Comparison of ENCODE assay signal across 36 cellular contexts in the genomic region with DNA sequence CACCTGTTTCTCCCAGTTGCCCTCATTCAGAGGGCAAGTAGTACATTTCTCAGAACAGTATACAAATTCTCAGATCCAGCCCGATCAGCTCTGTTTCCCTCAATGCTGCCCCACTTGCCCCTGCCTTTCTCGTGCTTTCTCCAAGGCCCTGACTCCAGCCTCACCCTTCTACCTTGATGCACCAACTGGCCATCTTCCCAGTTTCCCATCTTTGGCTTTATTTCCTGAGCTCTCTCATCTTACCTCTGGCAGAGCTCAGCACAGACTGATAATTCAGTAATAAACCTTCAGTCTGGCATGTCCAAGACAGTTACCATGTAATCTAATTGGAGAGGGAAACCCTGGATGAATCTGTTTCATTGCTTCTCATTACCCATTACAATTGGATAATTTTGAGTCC.
"Had no signal": no experiment of that assay in that cellular context is flagged by ENCODE, and none has a peak within 500 bp of the region (broad histone marks: within the 10 kb centered on the region; RNA-seq: fewer than 3 reads in every experiment).

No MANE protein-coding gene starts in this region.

- H3K36me3 ChIP-seq: adrenal gland, ascending aorta, brain microvascular endothelial cell, breast epithelium, cardiac muscle cell had no signal

- H3K27me3 Mint-ChIP-seq: activated naive CD4-positive, alpha-beta T cell treated with anti-CD3 and anti-CD28 coated beads, Interleukin-2, amount 10 ng/mL, durations not matched to agents 7 days and 5 days; activated naive CD4-positive, alpha-beta T cell treated with anti-CD3 and anti-CD28 coated beads, Interleukin-2, amount 50 U/mL, for 24 hours; activated naive CD8-positive, alpha-beta T cell treated with anti-CD3 and anti-CD28 coated beads, Interleukin-2, amount 10 ng/mL, durations not matched to agents 7 days and 5 days had no signal

- H3K4me3 ChIP-seq: adrenal gland, ascending aorta, body of pancreas, breast epithelium, cardiac muscle cell had no signal

- H3K4me3 Mint-ChIP-seq: activated naive CD4-positive, alpha-beta T cell treated with anti-CD3 and anti-CD28 coated beads for 36 hours; activated naive CD4-positive, alpha-beta T cell treated with anti-CD3 and anti-CD28 coated beads, Interleukin-2, amount 10 ng/mL, durations not matched to agents 7 days and 5 days; activated naive CD4-positive, alpha-beta T cell treated with anti-CD3 and anti-CD28 coated beads, Interleukin-2, amount 50 U/mL, for 24 hours; activated naive CD8-positive, alpha-beta T cell; activated naive CD8-positive, alpha-beta T cell treated with anti-CD3 and anti-CD28 coated beads for 36 hours; activated naive CD8-positive, alpha-beta T cell treated with anti-CD3 and anti-CD28 coated beads, Interleukin-2, amount 10 ng/mL, durations not matched to agents 7 days and 5 days; activated naive CD8-positive, alpha-beta T cell treated with anti-CD3 and anti-CD28 coated beads, Interleukin-2, amount 50 U/mL, for 24 hours; activated T-cell treated with anti-CD3 and anti-CD28 coated beads, Interleukin-2, amount 50 U/mL, for 24 hours; activated T-cell treated with anti-CD3 and anti-CD28 coated beads, Interleukin-2, amount 50 U/mL, for 4 hours; activated T-cell treated with anti-CD3 and anti-CD28 coated beads, Interleukin-2, amount 50 U/mL, for 72 hours; activated T-helper 1 cell treated with anti-CD3 and anti-CD28 coated beads, Interleukin-12 subunit alpha, Interleukin-12 subunit beta, Interleukin-2, Interleukin-4 antibody, amounts not matched to agents 30 ng/mL and 10 ng/mL and 1 ng/mL, durations not matched to agents 14 hours and 24 hours and 36 hours; activated T-helper 17 cell treated with anti-CD3 and anti-CD28 coated beads, Interleukin-2, amount 50 U/mL, for 72 hours; brain; central memory CD8-positive, alpha-beta T cell had no signal

- H3K9me3 Mint-ChIP-seq: activated naive CD4-positive, alpha-beta T cell treated with anti-CD3 and anti-CD28 coated beads for 36 hours; activated naive CD4-positive, alpha-beta T cell treated with anti-CD3 and anti-CD28 coated beads, Interleukin-2, amount 10 ng/mL, durations not matched to agents 7 days and 5 days; activated naive CD4-positive, alpha-beta T cell treated with anti-CD3 and anti-CD28 coated beads, Interleukin-2, amount 50 U/mL, for 24 hours; activated naive CD8-positive, alpha-beta T cell treated with anti-CD3 and anti-CD28 coated beads for 36 hours; activated naive CD8-positive, alpha-beta T cell treated with anti-CD3 and anti-CD28 coated beads, Interleukin-2, amount 10 ng/mL, durations not matched to agents 7 days and 5 days; activated T-cell treated with anti-CD3 and anti-CD28 coated beads, Interleukin-2, amount 50 U/mL, for 24 hours; activated T-cell treated with anti-CD3 and anti-CD28 coated beads, Interleukin-2, amount 50 U/mL, for 4 hours; activated T-helper 1 cell treated with anti-CD3 and anti-CD28 coated beads, Interleukin-12 subunit alpha, Interleukin-12 subunit beta, Interleukin-2, Interleukin-4 antibody, amounts not matched to agents 30 ng/mL and 10 ng/mL and 1 ng/mL, durations not matched to agents 14 hours and 24 hours and 36 hours had no signal

- DNase-seq: activated effector memory CD4-positive, alpha-beta T cell treated with anti-CD3 and anti-CD28 coated beads, Interleukin-2, amount 50 U/mL, for 16 hours; activated effector memory CD4-positive, alpha-beta T cell treated with Interleukin-2 at 50 U/mL for 16 hours; activated gamma-delta T cell; activated gamma-delta T cell treated with Interleukin-2 at 50 U/mL for 16 hours; activated naive CD4-positive, alpha-beta T cell; activated naive CD4-positive, alpha-beta T cell treated with anti-CD3 and anti-CD28 coated beads for 36 hours; activated naive CD4-positive, alpha-beta T cell treated with anti-CD3 and anti-CD28 coated beads, Interleukin-2, amount 10 ng/mL, durations not matched to agents 7 days and 5 days; activated naive CD4-positive, alpha-beta T cell treated with anti-CD3 and anti-CD28 coated beads, Interleukin-2, amount 50 U/mL, for 16 hours; activated naive CD4-positive, alpha-beta T cell treated with Interleukin-2 at 50 U/mL for 16 hours; activated naive CD8-positive, alpha-beta T cell treated with anti-CD3 and anti-CD28 coated beads for 36 hours; activated naive CD8-positive, alpha-beta T cell treated with anti-CD3 and anti-CD28 coated beads, Interleukin-2, amount 10 ng/mL, durations not matched to agents 7 days and 5 days; activated naive CD8-positive, alpha-beta T cell treated with anti-CD3 and anti-CD28 coated beads, Interleukin-2, amount 50 U/mL, for 24 hours; activated T-cell treated with anti-CD3 and anti-CD28 coated beads, Interleukin-2, amount 50 U/mL, for 1 hour; activated T-cell treated with anti-CD3 and anti-CD28 coated beads, Interleukin-2, amount 50 U/mL, for 24 hours; activated T-cell treated with anti-CD3 and anti-CD28 coated beads, Interleukin-2, amount 50 U/mL, for 4 hours; activated T-cell treated with anti-CD3 and anti-CD28 coated beads, Interleukin-2, amount 50 U/mL, for 48 hours; activated T-cell treated with anti-CD3 and anti-CD28 coated beads, Interleukin-2, amount 50 U/mL, for 72 hours; amniotic stem cell; anterior cingulate cortex; aorta; body of pancreas; brain microvascular endothelial cell; caudate nucleus; central memory CD4-positive, alpha-beta T cell; cerebellar nuclear complex had no signal

- H3K36me3 Mint-ChIP-seq: activated naive CD4-positive, alpha-beta T cell treated with anti-CD3 and anti-CD28 coated beads, Interleukin-2, amount 10 ng/mL, durations not matched to agents 7 days and 5 days; activated naive CD4-positive, alpha-beta T cell treated with anti-CD3 and anti-CD28 coated beads, Interleukin-2, amount 50 U/mL, for 24 hours; activated naive CD4-positive, alpha-beta T cell treated with anti-CD3 and anti-CD28 coated beads, Interleukin-2, amount 50 U/mL, for 72 hours; activated naive CD8-positive, alpha-beta T cell; activated naive CD8-positive, alpha-beta T cell treated with anti-CD3 and anti-CD28 coated beads for 36 hours; activated naive CD8-positive, alpha-beta T cell treated with anti-CD3 and anti-CD28 coated beads, Interleukin-2, amount 10 ng/mL, durations not matched to agents 7 days and 5 days; brain had no signal

- H3K4me1 Mint-ChIP-seq: activated naive CD4-positive, alpha-beta T cell treated with anti-CD3 and anti-CD28 coated beads, Interleukin-2, amount 10 ng/mL, durations not matched to agents 7 days and 5 days; activated naive CD4-positive, alpha-beta T cell treated with anti-CD3 and anti-CD28 coated beads, Interleukin-2, amount 50 U/mL, for 24 hours; activated naive CD8-positive, alpha-beta T cell treated with anti-CD3 and anti-CD28 coated beads for 36 hours; activated naive CD8-positive, alpha-beta T cell treated with anti-CD3 and anti-CD28 coated beads, Interleukin-2, amount 10 ng/mL, durations not matched to agents 7 days and 5 days; activated naive CD8-positive, alpha-beta T cell treated with anti-CD3 and anti-CD28 coated beads, Interleukin-2, amount 50 U/mL, for 24 hours; activated T-helper 17 cell treated with anti-CD3 and anti-CD28 coated beads, Interleukin-2, amount 50 U/mL, for 72 hours; central memory CD8-positive, alpha-beta T cell had no signal

- H3K27ac Mint-ChIP-seq: activated naive CD4-positive, alpha-beta T cell treated with anti-CD3 and anti-CD28 coated beads for 36 hours; activated naive CD4-positive, alpha-beta T cell treated with anti-CD3 and anti-CD28 coated beads, Interleukin-2, amount 10 ng/mL, durations not matched to agents 7 days and 5 days; activated naive CD4-positive, alpha-beta T cell treated with anti-CD3 and anti-CD28 coated beads, Interleukin-2, amount 50 U/mL, for 24 hours; activated naive CD4-positive, alpha-beta T cell treated with anti-CD3 and anti-CD28 coated beads, Interleukin-2, amount 50 U/mL, for 72 hours; activated naive CD8-positive, alpha-beta T cell; activated naive CD8-positive, alpha-beta T cell treated with anti-CD3 and anti-CD28 coated beads for 36 hours; activated naive CD8-positive, alpha-beta T cell treated with anti-CD3 and anti-CD28 coated beads, Interleukin-2, amount 10 ng/mL, durations not matched to agents 7 days and 5 days; activated naive CD8-positive, alpha-beta T cell treated with anti-CD3 and anti-CD28 coated beads, Interleukin-2, amount 50 U/mL, for 24 hours; activated T-cell treated with anti-CD3 and anti-CD28 coated beads, Interleukin-2, amount 50 U/mL, for 24 hours; activated T-cell treated with anti-CD3 and anti-CD28 coated beads, Interleukin-2, amount 50 U/mL, for 72 hours; activated T-helper 1 cell treated with anti-CD3 and anti-CD28 coated beads, Interleukin-12 subunit alpha, Interleukin-12 subunit beta, Interleukin-2, Interleukin-4 antibody, amounts not matched to agents 30 ng/mL and 10 ng/mL and 1 ng/mL, durations not matched to agents 14 hours and 24 hours and 36 hours; activated T-helper 17 cell treated with anti-CD3 and anti-CD28 coated beads, Interleukin-2, amount 50 U/mL, for 72 hours; brain had no signal

- H3K4me1 ChIP-seq: adrenal gland, ascending aorta, body of pancreas, breast epithelium had no signal

- H3K9me3 ChIP-seq: adrenal gland, ascending aorta, body of pancreas, breast epithelium had no signal

- H3K27ac ChIP-seq: adrenal gland, ascending aorta, body of pancreas, brain microvascular endothelial cell, breast epithelium, cardiac muscle cell had no signal

- H3K27me3 ChIP-seq: adrenal gland, ascending aorta, body of pancreas, brain microvascular endothelial cell, cardiac muscle cell had no signal
